ENCODE assay signal across 30 cellular contexts in the genomic region with DNA sequence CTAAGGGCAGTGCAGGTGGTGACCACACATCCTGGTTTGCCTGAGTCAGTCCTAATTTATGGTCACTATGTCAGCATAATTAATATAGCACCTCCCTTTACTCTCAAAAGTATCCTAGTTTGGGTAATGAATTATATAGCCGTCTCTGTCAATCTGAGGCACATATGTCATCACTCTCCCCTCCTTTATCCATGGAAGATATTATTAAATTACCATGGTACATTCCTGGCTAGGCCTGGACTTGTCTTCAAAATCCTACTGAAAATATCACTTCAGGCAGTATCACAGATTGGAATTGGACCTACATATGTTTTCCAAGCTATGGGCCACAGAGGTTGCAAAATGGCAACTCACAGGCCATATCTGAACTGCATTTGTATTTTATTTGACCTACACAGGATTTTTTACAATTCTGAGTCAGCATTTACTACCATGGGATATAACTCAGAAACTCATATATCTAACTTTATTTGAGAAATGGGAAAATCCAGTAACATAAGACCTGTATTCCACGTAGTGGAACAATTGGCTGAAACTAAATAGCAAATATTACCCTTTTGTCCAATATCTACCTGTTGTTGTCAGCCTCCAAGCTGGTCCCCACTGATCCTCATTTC.
"Had no signal": no experiment of that assay in that cellular context is flagged by ENCODE, and none has a peak within 500 bp of the region (broad histone marks: within the 10 kb centered on the region; RNA-seq: fewer than 3 reads in every experiment).

No MANE protein-coding gene starts in this region.

- H3K4me2 ChIP-seq: KMS-11, PC-9 had no signal

- DNase-seq: activated CD4-positive, alpha-beta T cell treated with anti-CD3 and anti-CD28 coated beads for 48 hours; activated CD4-positive, alpha-beta T cell treated with anti-CD3 and anti-CD28 coated beads, Interleukin-2, amount 50 U/mL, for 4 hours; activated CD4-positive, CD25-positive, alpha-beta regulatory T cell treated with anti-CD3 and anti-CD28 coated beads, Interleukin-2, amount 50 U/mL, for 72 hours; activated CD8-positive, alpha-beta memory T cell treated with anti-CD3 and anti-CD28 coated beads, Interleukin-2, amount 50 U/mL, for 48 hours; activated CD8-positive, alpha-beta T cell treated with anti-CD3 and anti-CD28 coated beads, Interleukin-2, amount 10 ng/mL, durations not matched to agents 7 days and 5 days; activated naive CD4-positive, alpha-beta T cell treated with anti-CD3 and anti-CD28 coated beads, Interleukin-2, amount 50 U/mL, for 16 hours; activated naive CD8-positive, alpha-beta T cell treated with anti-CD3 and anti-CD28 coated beads, Interleukin-2, amount 10 ng/mL, durations not matched to agents 7 days and 5 days; activated T-cell treated with anti-CD3 and anti-CD28 coated beads, Interleukin-2, amount 50 U/mL, for 1 hour; adrenal gland; anterior cingulate cortex; central memory CD4-positive, alpha-beta T cell; MG63; MV-4-11; NCI-H1092 treated with DMSO at 0.1 percent for 48 hours; NCI-H1436; NCI-H1694 treated with DMSO at 0.1 percent for 48 hours; NCI-H2081 treated with DMSO at 0.1 percent for 48 hours; NCI-H446; NCI-H524; PC-9; Right ventricle myocardium superior; RPMI8226; SJCRH30; T-helper 9 cell had no signal

- H3K27ac Mint-ChIP-seq: activated CD8-positive, alpha-beta T cell treated with anti-CD3 and anti-CD28 coated beads, Interleukin-2, amount 10 ng/mL, durations not matched to agents 7 days and 5 days; activated naive CD8-positive, alpha-beta T cell treated with anti-CD3 and anti-CD28 coated beads, Interleukin-2, amount 10 ng/mL, durations not matched to agents 7 days and 5 days; IgD-negative memory B cell; T-helper 1 cell treated with Interleukin-12 subunit alpha and Interleukin-12 subunit beta and Interleukin-4 antibody, amounts not matched to agents 30 μg/mL and 1 μg/mL, for 36 hours; WTC11 had no signal

- H3K9me3 ChIP-seq: adrenal gland, MG63, SJCRH30 had no signal

- ATAC-seq: activated CD8-positive, alpha-beta T cell treated with anti-CD3 and anti-CD28 coated beads, Interleukin-2, amount 10 ng/mL, durations not matched to agents 7 days and 5 days; SK-N-SH treated with all-trans-retinoic acid at 6 μM for 48 hours; WTC11 had no signal

- H3K27me3 ChIP-seq: adrenal gland, breast epithelium, MG63, SJCRH30 had no signal

- H3K27ac ChIP-seq: adrenal gland, breast epithelium, KMS-11, PC-9, SJCRH30 had no signal

- H3K27me3 Mint-ChIP-seq: activated naive CD8-positive, alpha-beta T cell treated with anti-CD3 and anti-CD28 coated beads, Interleukin-2, amount 10 ng/mL, durations not matched to agents 7 days and 5 days; IgD-negative memory B cell had no signal

- H3K4me1 ChIP-seq: adrenal gland, breast epithelium, SJCRH30 had no signal

- H3K4me3 Mint-ChIP-seq: activated CD8-positive, alpha-beta T cell treated with anti-CD3 and anti-CD28 coated beads, Interleukin-2, amount 10 ng/mL, durations not matched to agents 7 days and 5 days; activated naive CD8-positive, alpha-beta T cell treated with anti-CD3 and anti-CD28 coated beads, Interleukin-2, amount 10 ng/mL, durations not matched to agents 7 days and 5 days; IgD-negative memory B cell; T-helper 1 cell treated with Interleukin-12 subunit alpha and Interleukin-12 subunit beta and Interleukin-4 antibody, amounts not matched to agents 30 μg/mL and 1 μg/mL, for 36 hours; WTC11 had no signal

- H3K9ac ChIP-seq: KMS-11 had no signal

- H3K36me3 ChIP-seq: adrenal gland, breast epithelium, MG63, SJCRH30 had no signal

- H3K4me3 ChIP-seq: adrenal gland, breast epithelium, MG63, PC-9, SJCRH30 had no signal

- H2AFZ ChIP-seq: PC-9 had no signal
